Comparison of ENCODE assay signal across 8 cellular contexts in the genomic region with DNA sequence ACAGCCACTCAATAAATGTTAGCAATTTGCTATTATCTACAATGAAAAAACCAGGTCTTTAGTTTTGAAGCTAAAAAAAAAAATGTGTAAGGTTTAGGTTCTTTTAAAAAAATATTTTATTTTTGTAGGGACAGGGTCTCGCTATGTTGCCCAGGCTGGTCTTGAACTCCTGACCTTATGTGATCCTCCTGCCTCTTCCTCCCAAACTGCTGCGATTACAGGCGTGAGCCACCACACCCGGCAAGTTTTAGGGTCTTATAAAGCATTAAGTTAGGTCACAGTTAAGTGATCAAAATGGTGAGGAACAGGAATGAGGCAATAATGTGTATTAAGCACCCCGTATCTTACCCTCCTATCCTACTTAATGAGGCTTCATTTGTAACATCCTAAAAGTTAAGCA. TPM values are rescaled to one million over a fixed set of nuclear protein-coding genes. Genes with fewer than 3 reads are reported as not detected.
DNase-seq lines count a peak whose midpoint lies in the region; ATAC-seq and TF ChIP-seq lines count a peak whose summit lies in the region.

No MANE protein-coding gene starts in this region.

- H3K27ac ChIP-seq in cardiac muscle cell (peak overlapping the region; percentile 92), KOPT-K1 (ENCODE audit: low read depth, low read length, poor library complexity, severe bottlenecking) (peak overlapping the region; percentile 69), duodenal mucosa (ENCODE audit: low read depth, low read length) (no peak overlapping the region), neuronal stem cell (replicated peaks; ENCODE audit: low read length) (no peak overlapping the region)

- H3K18ac ChIP-seq in neuronal stem cell (ENCODE audit: low read length) = no peak overlapping the region

- H4K8ac ChIP-seq in neuronal stem cell (ENCODE audit: low read depth, low read length) = no peak overlapping the region

- no peak overlapping the region for H3K23ac ChIP-seq in neuronal stem cell (ENCODE audit: low read depth, low read length, poor library complexity)

- no CpG with 5 or more reads among the region's 5 CpGs for WGBS in neuronal stem cell (ENCODE audit: extremely low coverage in 2 of 2, insufficient read length in 2 of 2, insufficient replicate concordance in 1 of 2), 2 donors

- H3K4me2 ChIP-seq in neuronal stem cell (ENCODE audit: insufficient read depth, low read length, poor library complexity, severe bottlenecking) = peak overlapping the region; percentile 43

- DNase-seq in cardiac muscle cell (ENCODE audit: low read depth in 1 of 2, low spot score in 1 of 2) (no peak), left cardiac atrium (no peak), neuronal stem cell (ENCODE audit: low spot score) (no peak), NCI-H2227 (lab: John Stamatoyannopoulos, UW; ENCODE audit: unreplicated experiment) (no peak), Ammon's horn (ENCODE audit: low spot score) (no peak), occipital lobe (lab: John Stamatoyannopoulos, UW) (no peak)

- H3K14ac ChIP-seq in neuronal stem cell (ENCODE audit: low read length) = no peak overlapping the region

- no peak for TF ChIP-seq CTCF in cardiac muscle cell (IDR thresholded peaks at IDR 0.05; ENCODE audit: low read depth, low read length)

- no peaks in the 10 kb centered on the region for H3K9me3 ChIP-seq in cardiac muscle cell (ENCODE audit: low read depth)
- H3K9me3 ChIP-seq in KOPT-K1 (ENCODE audit: insufficient read depth, low read length, poor library complexity, severe bottlenecking) = peaks cover 18% of the 10 kb centered on the region
- peaks cover 6 to 9% of the 10 kb centered on the region in 2 donors for H3K9me3 ChIP-seq in duodenal mucosa (ENCODE audit: control insufficient read depth in 1 of 2, low read length in 2 of 2)
- H3K9me3 ChIP-seq in neuronal stem cell (replicated peaks in 1 of 2; ENCODE audit: control insufficient read depth in 2 of 2, insufficient read depth in 1 of 2, low read depth in 1 of 2, low read length in 2 of 2) = peaks cover 3 to 6% of the 10 kb centered on the region in 2 donors

- no peak overlapping the region for H2BK15ac ChIP-seq in neuronal stem cell (ENCODE audit: low read length)

- H3K9ac ChIP-seq in duodenal mucosa (ENCODE audit: low read depth in 1 of 2, low read length in 2 of 2) (peak overlapping the region; percentile 64 to 88), neuronal stem cell (ENCODE audit: low read depth, low read length, poor library complexity) (no peak overlapping the region)

- peak overlapping the region; percentile 93 for H2AFZ ChIP-seq in neuronal stem cell (ENCODE audit: low read length)

- H2BK12ac ChIP-seq in neuronal stem cell (ENCODE audit: low read length) = no peak overlapping the region

- intact Hi-C loops in left cardiac atrium (cut with DNase I) = loop anchor here in 1 of 2 donors (10.0 kb wide), 1 partner anchor 294 kb away; no protein-coding TSS in a partner anchor

- H2BK5ac ChIP-seq in neuronal stem cell (ENCODE audit: low read length) = no peak overlapping the region

- H3K4ac ChIP-seq in neuronal stem cell (ENCODE audit: low read length) = no peak overlapping the region

- no peak for ATAC-seq in left cardiac atrium

- no peaks in the 10 kb centered on the region for H3K79me1 ChIP-seq in neuronal stem cell (ENCODE audit: low read depth, low read length)

- H3K27me3 ChIP-seq in cardiac muscle cell (no peaks in the 10 kb centered on the region), duodenal mucosa (ENCODE audit: control insufficient read depth in 1 of 2, insufficient read depth in 2 of 2, low read length in 2 of 2) (no peaks in the 10 kb centered on the region), neuronal stem cell (ENCODE audit: control insufficient read depth in 3 of 3, insufficient read depth in 3 of 3, low read depth in 1 of 3, low read length in 3 of 3) (no peaks in the 10 kb centered on the region)

- no peak overlapping the region for H2BK120ac ChIP-seq in neuronal stem cell (ENCODE audit: low read depth, low read length)

- no peak overlapping the region for H4K91ac ChIP-seq in neuronal stem cell (ENCODE audit: low read depth, low read length, poor library complexity)

- H3K4me3 ChIP-seq in cardiac muscle cell = peak overlapping the region; percentile 86
- H3K4me3 ChIP-seq in duodenal mucosa (ENCODE audit: low read depth in 1 of 2, low read length in 2 of 2) = peak overlapping the region; percentile 97
- H3K4me3 ChIP-seq in neuronal stem cell (ENCODE audit: low read length in 2 of 2) = peak overlapping the region; percentile 74 to 82

- H3K36me3 ChIP-seq in cardiac muscle cell (no peaks in the 10 kb centered on the region), KOPT-K1 (ENCODE audit: insufficient read depth, low read length) (peaks cover 28% of the 10 kb centered on the region), duodenal mucosa (ENCODE audit: control insufficient read depth in 1 of 2, insufficient read depth in 2 of 2, low read length in 2 of 2) (no peaks in the 10 kb centered on the region), neuronal stem cell (replicated peaks in 1 of 2; ENCODE audit: control insufficient read depth in 2 of 2, insufficient read depth in 2 of 2, low read length in 2 of 2) (peaks cover 5 to 33% of the 10 kb centered on the region in 2 donors)

- peaks cover 8% of the 10 kb centered on the region for H3K4me1 ChIP-seq in cardiac muscle cell (ENCODE audit: low read depth)
- peaks cover 14 to 15% of the 10 kb centered on the region in 2 donors for H3K4me1 ChIP-seq in duodenal mucosa (ENCODE audit: control insufficient read depth in 1 of 2, insufficient read depth in 2 of 2, low read length in 2 of 2)
- peaks cover 2 to 4% of the 10 kb centered on the region in 2 donors for H3K4me1 ChIP-seq in neuronal stem cell (ENCODE audit: control insufficient read depth in 2 of 2, insufficient read depth in 1 of 2, low read depth in 1 of 2, low read length in 2 of 2)

- H2AK5ac ChIP-seq in neuronal stem cell (ENCODE audit: low read depth, low read length) = no peak overlapping the region

RNA-seq across cellular contexts. Expression of a gene that starts 0.8 kb away (rescaled TPM):
- total RNA-seq in cardiac muscle cell (24.0 and 35.9 TPM in 2 replicates), left cardiac atrium (10 to 100 TPM; 51.3 to 59.8 TPM), occipital lobe (22.0 TPM)
- polyA plus RNA-seq in cardiac muscle cell = 215 and 220 TPM in 2 replicates
- 169 TPM for polyA plus RNA-seq in neuronal stem cell (2013, experiment 1 of 2)
- 161 TPM for polyA plus RNA-seq in neuronal stem cell (2013, experiment 2 of 2)

Comparison
In these comparisons a context has a peak if more than half of its experiments do, and no peak if none do; other contexts are left out.
1. H3K27ac ChIP-seq: peak in cardiac muscle cell (single experiment) and KOPT-K1 (single experiment); none in duodenal mucosa (single experiment) and neuronal stem cell (single experiment).
2. Peak in every context shown above with its lines, with median percentiles within 50 percentile points of each other: H3K4me3 ChIP-seq.